34 cellular contexts compared by ENCODE assay signal in genomic region chr6:124913056-124913455, GRCh38. TPM values are rescaled to one million over a fixed set of nuclear protein-coding genes. Genes with fewer than 3 reads are reported as not detected.
A peak's percentile ranks its signal among the peaks of the same experiment; 100 is the strongest.
DNase-seq lines count a peak whose midpoint lies in the region; ATAC-seq, FAIRE-seq and TF ChIP-seq lines count a peak whose summit lies in the region.
"Had no signal": no experiment of that assay in that cellular context is flagged by ENCODE, and none has a peak within 500 bp of the region (broad histone marks: within the 10 kb centered on the region; RNA-seq: fewer than 3 reads in every experiment).

No MANE protein-coding gene starts in this region.

- POLR2A ChIA-PET in K562 (lab: Yijun Ruan, JAX) = no interaction called here

- no peak for TF ChIP-seq CTCF in K562 (IDR thresholded peaks at IDR 0.05 in 2 of 3, conservative IDR thresholded peaks at IDR 0.05 in 1 of 3; ENCODE audit: insufficient read depth in 2 of 3, low read depth in 1 of 3, low read length in 3 of 3)
- TF ChIP-seq CTCF in glutamatergic neuron (IDR thresholded peaks at IDR 0.05; ENCODE audit: partially characterized antibody, unreplicated experiment) = no peak
- TF ChIP-seq CTCF in psoas muscle (IDR thresholded peaks at IDR 0.05) = no peak

- DNase-seq in OCI-M1 (lab: John Stamatoyannopoulos, UW) = peak; percentile 22
- DNase-seq in K562 (ENCODE audit: extremely low read depth in 1 of 4, low spot score in 3 of 4) = no peak
- DNase-seq in glutamatergic neuron = no peak
- DNase-seq in psoas muscle = no peak
- DNase-seq in anterior cingulate cortex (lab: John Stamatoyannopoulos, UW) = no peak
- DNase-seq: 8988T; ACHN; AML-193; BE2C; C1 segment of cervical spinal cord; Caco-2; Calu3; CD4-positive, alpha-beta memory T cell; CD4-positive, alpha-beta T cell; CD4-positive, CD25-positive, alpha-beta regulatory T cell; CD8-positive, alpha-beta memory T cell; CD8-positive, alpha-beta T cell; COR-L47; DMS 273 treated with DMSO at 0.1 percent for 48 hours; DMS153; DMS53; DMS79; DMS79 treated with DMSO at 0.1 percent for 48 hours; DND-41; EL had no signal

- CTCF ChIA-PET in K562 (lab: Yijun Ruan, JAX; ENCODE audit: low intra/inter-chr PET ratio) = no interaction called here

- 0 out of 3 replicates have a peak, but pooled peaks have one; percentile 32 for ATAC-seq in K562
- no peak for ATAC-seq in psoas muscle
- no peak for ATAC-seq in HG02798 (IDR thresholded peaks at IDR 0.05; ENCODE audit: poor library complexity, unreplicated experiment)
- ATAC-seq: A549; CD8-positive, alpha-beta T cell had no signal

- TF ChIP-seq RAD21 in K562 (CRISPR knock-in tag; conservative IDR thresholded peaks at IDR 0.05 in 1 of 2, IDR thresholded peaks at IDR 0.05 in 1 of 2) = no peak

- peak overlapping the region; percentile 34; the same call in 1 of the 2 replicates for H2AFZ ChIP-seq in K562 (ENCODE audit: low read depth, low read length)

- H4K20me1 ChIP-seq in K562 (replicated peaks; ENCODE audit: control insufficient read depth, insufficient read depth, low read length) = no peaks in the 10 kb centered on the region
- H4K20me1 ChIP-seq: BLaER1; BLaER1 treated with 17β-estradiol and CSF1 and Interleukin-3, amounts not matched to agents 10 nM and 100 nM had no signal

- no TSS peak for BruUV-seq in K562 (replicated peaks; lab: Mats Ljungman, UMichigan)

- WGBS in K562 (ENCODE audit: insufficient coverage, low coverage, missing lambda C conversion rate) = 84% methylated on average over 1 of the region's 1 CpG
- WGBS in psoas muscle, 3 donors = 98 to 100% (median 100%) methylated on average over 1 of the region's 1 CpG

- H3K27me3 Mint-ChIP-seq in glutamatergic neuron (ENCODE audit: unreplicated experiment) = no peaks in the 10 kb centered on the region
- H3K27me3 Mint-ChIP-seq: B cell; CD4-positive, alpha-beta T cell; CD4-positive, CD25-positive, alpha-beta regulatory T cell; CD8-positive, alpha-beta memory T cell had no signal

- peaks cover 5% of the 10 kb centered on the region for H3K4me1 Mint-ChIP-seq in glutamatergic neuron (ENCODE audit: low read depth, unreplicated experiment)
- H3K4me1 Mint-ChIP-seq: B cell; CD4-positive, alpha-beta memory T cell; CD4-positive, CD25-positive, alpha-beta regulatory T cell; CD8-positive, alpha-beta memory T cell had no signal

- H3K36me3 ChIP-seq in K562 (ENCODE audit: control insufficient read depth, insufficient read depth, low read length) = no peaks in the 10 kb centered on the region
- no peaks in the 10 kb centered on the region for H3K36me3 ChIP-seq in psoas muscle (ENCODE audit: insufficient read depth in 1 of 2, low read depth in 1 of 2)
- H3K36me3 ChIP-seq: BE2C; BLaER1; BLaER1 treated with 17β-estradiol and CSF1 and Interleukin-3, amounts not matched to agents 10 nM and 100 nM had no signal

- H3K9ac ChIP-seq in K562 (ENCODE audit: insufficient read depth in 1 of 2, low read depth in 2 of 2, low read length in 2 of 2) = no peak overlapping the region
- H3K9ac ChIP-seq: BLaER1; BLaER1 treated with 17β-estradiol and CSF1 and Interleukin-3, amounts not matched to agents 10 nM and 100 nM had no signal

- no peak for FAIRE-seq in K562 (lab: Jason Lieb, UNC)
- FAIRE-seq: A204.1, A549 had no signal

- TF ChIP-seq POLR2A in K562 (conservative IDR thresholded peaks at IDR 0.05) = no peak

- no peaks in the 10 kb centered on the region for H3K79me2 ChIP-seq in K562 (ENCODE audit: control insufficient read depth, insufficient read depth, low read length)

- H3K4me3 Mint-ChIP-seq in glutamatergic neuron (ENCODE audit: unreplicated experiment) = no peak overlapping the region
- H3K4me3 Mint-ChIP-seq: B cell; CD14-positive monocyte; CD4-positive, alpha-beta memory T cell; CD4-positive, alpha-beta T cell; CD4-positive, CD25-positive, alpha-beta regulatory T cell; CD8-positive, alpha-beta memory T cell; CD8-positive, alpha-beta T cell had no signal

- peaks cover 2% of the 10 kb centered on the region for H3K9me3 Mint-ChIP-seq in glutamatergic neuron (ENCODE audit: unreplicated experiment)

- no peaks in the 10 kb centered on the region for H3K9me3 ChIP-seq in K562 (replicated peaks; ENCODE audit: control insufficient read depth, insufficient read depth, low read depth, low read length)
- H3K9me3 ChIP-seq in psoas muscle = no peaks in the 10 kb centered on the region
- H3K9me3 ChIP-seq: A549, BE2C, BLaER1, Caco-2 had no signal

- H3K27ac ChIP-seq in K562 (ENCODE audit: extremely low read depth, low read depth, low read length) (no peak overlapping the region), psoas muscle (no peak overlapping the region)
- H3K27ac ChIP-seq: 22Rv1; A549; BLaER1; BLaER1 treated with 17β-estradiol and CSF1 and Interleukin-3, amounts not matched to agents 10 nM and 100 nM; C4-2B had no signal

- in situ Hi-C loops in K562 (cut with MboI) = no loop called here

- no peak for TF ChIP-seq EP300 in K562 (IDR thresholded peaks at IDR 0.05; ENCODE audit: low read length)

- intact Hi-C loops in K562 (cut with micrococcal nuclease) = no loop called here
- intact Hi-C loops in psoas muscle (cut with DNase I) = no loop called here

- H3K9me1 ChIP-seq in K562 (ENCODE audit: control insufficient read depth, insufficient read depth, low read length) = no peaks in the 10 kb centered on the region

- H3K4me3 ChIP-seq in K562 (no peak overlapping the region), psoas muscle (no peak overlapping the region)
- H3K4me3 ChIP-seq: A549; BLaER1; BLaER1 treated with 17β-estradiol and CSF1 and Interleukin-3, amounts not matched to agents 10 nM and 100 nM had no signal

- H3K4me1 ChIP-seq in K562 (replicated peaks in 1 of 2; ENCODE audit: control insufficient read depth in 2 of 2, insufficient read depth in 2 of 2, low read length in 2 of 2) (no peaks in the 10 kb centered on the region), psoas muscle (no peaks in the 10 kb centered on the region)
- H3K4me1 ChIP-seq: A549, BE2C, BLaER1, Caco-2 had no signal

- H3K27me3 ChIP-seq in K562 (ENCODE audit: control insufficient read depth in 2 of 2, insufficient read depth in 2 of 2, low read length in 2 of 2) = no peaks in the 10 kb centered on the region
- no peaks in the 10 kb centered on the region for H3K27me3 ChIP-seq in psoas muscle (ENCODE audit: insufficient read depth in 3 of 3, low read length in 2 of 3)
- H3K27me3 ChIP-seq: BE2C; BLaER1; BLaER1 treated with 17β-estradiol and CSF1 and Interleukin-3, amounts not matched to agents 10 nM and 100 nM had no signal

- H3K4me2 ChIP-seq in K562 (ENCODE audit: insufficient read depth, low read length) = no peak overlapping the region
- H3K4me2 ChIP-seq: A549, BLaER1 had no signal

- no peaks in the 10 kb centered on the region for H3K36me3 Mint-ChIP-seq in glutamatergic neuron (ENCODE audit: unreplicated experiment)
- H3K36me3 Mint-ChIP-seq: CD14-positive monocyte; CD4-positive, alpha-beta memory T cell; CD4-positive, CD25-positive, alpha-beta regulatory T cell; CD8-positive, alpha-beta memory T cell; CD8-positive, alpha-beta T cell had no signal

- peak overlapping the region; percentile 7 for H3K27ac Mint-ChIP-seq in glutamatergic neuron (ENCODE audit: unreplicated experiment)
- H3K27ac Mint-ChIP-seq: B cell; CD4-positive, alpha-beta T cell; CD4-positive, CD25-positive, alpha-beta regulatory T cell; CD8-positive, alpha-beta memory T cell; CD8-positive, alpha-beta T cell had no signal

TF ChIP-seq in K562, 482 proteins besides CTCF, POLR2A, EP300 and RAD21 (continues in another document):
- TF ChIP-seq KLF6 (CRISPR knock-in tag; IDR thresholded peaks at IDR 0.05; ENCODE audit: borderline replicate concordance) = no peak
- TF ChIP-seq NCOA1 (IDR thresholded peaks at IDR 0.05; ENCODE audit: low read depth) = no peak
- TF ChIP-seq NFE2 (IDR thresholded peaks at IDR 0.05; ENCODE audit: low read depth) = peak; percentile 21; the same call in 1 of the 2 replicates
- peak; percentile 67 for TF ChIP-seq ZNF316 (IDR thresholded peaks at IDR 0.05)
- TF ChIP-seq C11orf30 (IDR thresholded peaks at IDR 0.05; ENCODE audit: low read depth) = peak; percentile 51
- TF ChIP-seq DEAF1 (CRISPR knock-in tag; IDR thresholded peaks at IDR 0.05) = no peak

RNA-seq across cellular contexts. Expression of gene RNF217, which starts 49.2 kb away (rescaled TPM):
- 38.7 and 108 TPM in 2 replicates for total RNA-seq in K562 (2011; cell fraction: chromatin; rRNA removed; ENCODE audit: low replicate concordance)
- 21.5 and 25.4 TPM in 2 replicates for total RNA-seq in K562 (2011; cell fraction: nucleolus; rRNA removed)
- total RNA-seq in K562 (2011; cell fraction: nucleoplasm; rRNA removed) = 49.3 and 95.0 TPM in 2 replicates
- 11.8 and 13.8 TPM in 2 replicates for total RNA-seq in K562 (2014; rRNA removed)
- total RNA-seq in K562 (2014; rRNA removed; fragmentation: Illumina TruSeq; extraction: Trizol) = 18.7 and 20.6 TPM in 2 replicates
- total RNA-seq in K562 (2015; rRNA removed; fragmentation: Illumina TruSeq; extraction: Trizol) = 14.4 TPM in 2 replicates
- 25.6 and 26.5 TPM in 2 replicates for total RNA-seq in K562 (2021)
- polyA plus RNA-seq in K562 (2011; rRNA removed) = 20.3 and 25.0 TPM in 2 replicates
- 5.9 and 15.0 TPM in 2 replicates for polyA plus RNA-seq in K562 (2011; cell fraction: cytosol; rRNA removed)
- 58.9 and 61.8 TPM in 2 replicates for polyA plus RNA-seq in K562 (2011; cell fraction: nucleus; rRNA removed)
- 5.7 and 11.9 TPM in 2 replicates for polyA plus RNA-seq in K562 (2012)
- 10.9 and 12.0 TPM in 2 replicates for polyA plus RNA-seq in K562 (2014; fragmentation: Illumina TruSeq; extraction: Trizol)
- polyA plus RNA-seq in K562 (2014; fragmentation: Nextera tagmentation; extraction: Ambion mirVana) = 1 to 10 TPM; 2.9 to 4.0 TPM
- 6.4 and 9.6 TPM in 2 replicates for polyA plus RNA-seq in K562 (2014; rRNA removed)
- polyA minus RNA-seq in K562 (2011; rRNA and poly(A)+ RNA removed) = 77.9 and 82.9 TPM in 2 replicates
- polyA minus RNA-seq in K562 (2011; cell fraction: cytosol; rRNA and poly(A)+ RNA removed) = 30.2 and 36.7 TPM in 2 replicates
- 49.7 and 70.3 TPM in 2 replicates for polyA minus RNA-seq in K562 (2011; cell fraction: nucleus; rRNA and poly(A)+ RNA removed)
- total RNA-seq in glutamatergic neuron (ENCODE audit: unreplicated experiment) = 5.9 TPM
- 10 to 100 TPM; 11.5 to 22.5 (median 15.5) TPM for total RNA-seq in psoas muscle
- 1 to 10 TPM; 2.3 to 7.6 (median 2.9) TPM for polyA plus RNA-seq in psoas muscle
- total RNA-seq: B cell; CD8-positive, alpha-beta T cell had no signal
- polyA plus RNA-seq: CD4-positive, CD25-positive, alpha-beta regulatory T cell; CD8-positive, alpha-beta memory T cell had no signal
